Comparison of ENCODE assay signal across 16 cellular contexts in genomic region chr12:107221909-107222308, GRCh38.
DNase-seq lines count a peak whose midpoint lies in the region; ATAC-seq and TF ChIP-seq lines count a peak whose summit lies in the region.
"Had no signal": no experiment of that assay in that cellular context is flagged by ENCODE, and none has a peak within 500 bp of the region (broad histone marks: within the 10 kb centered on the region; RNA-seq: fewer than 3 reads in every experiment).

No MANE protein-coding gene starts in this region.

- no peak for TF ChIP-seq POLR2A in GM18505 (IDR thresholded peaks at IDR 0.05; ENCODE audit: borderline replicate concordance, extremely low read depth, insufficient read depth, insufficient read length)

- H3K4me1 ChIP-seq in BE2C = no peaks in the 10 kb centered on the region
- H3K4me1 ChIP-seq: BLaER1 treated with 17β-estradiol and CSF1 and Interleukin-3, amounts not matched to agents 10 nM and 100 nM; HAP-1 had no signal

- no peaks in the 10 kb centered on the region for H3K36me3 Mint-ChIP-seq in activated CD8-positive, alpha-beta T cell treated with anti-CD3 and anti-CD28 coated beads for 36 hours (ENCODE audit: low read depth)
- no peaks in the 10 kb centered on the region for H3K36me3 Mint-ChIP-seq in activated CD8-positive, alpha-beta T cell treated with anti-CD3 and anti-CD28 coated beads, Interleukin-2, amount 10 ng/mL, durations not matched to agents 7 days and 5 days (ENCODE audit: low read depth)
- H3K36me3 Mint-ChIP-seq in activated naive CD8-positive, alpha-beta T cell treated with anti-CD3 and anti-CD28 coated beads, Interleukin-2, amount 50 U/mL, for 24 hours (ENCODE audit: low read depth) = no peaks in the 10 kb centered on the region
- H3K36me3 Mint-ChIP-seq in activated naive CD8-positive, alpha-beta T cell treated with anti-CD3 and anti-CD28 coated beads for 36 hours = no peaks in the 10 kb centered on the region
- H3K36me3 Mint-ChIP-seq in stimulated activated effector memory CD8-positive, alpha-beta T cell treated with anti-CD3 and anti-CD28 coated beads, Interleukin-12 subunit alpha, Interleukin-12 subunit beta, amount 100 ng/mL, for 72 hours = no peaks in the 10 kb centered on the region
- H3K36me3 Mint-ChIP-seq: CD8-positive, alpha-beta T cell had no signal

- no peaks in the 10 kb centered on the region for H3K9me3 ChIP-seq in BE2C
- H3K9me3 ChIP-seq: HAP-1 had no signal

- CTCF ChIA-PET in activated CD8-positive, alpha-beta T cell treated with anti-CD3 and anti-CD28 coated beads for 36 hours (lab: Charles Lee) = no interaction called here
- CTCF ChIA-PET in activated CD8-positive, alpha-beta T cell treated with anti-CD3 and anti-CD28 coated beads, Interleukin-2, amount 10 ng/mL, durations not matched to agents 7 days and 5 days (lab: Charles Lee) = interaction anchor here (1.8 kb wide), 1 partner anchor 83 kb away, joined by 5 read pairs; no protein-coding TSS in a partner anchor

- no peaks in the 10 kb centered on the region for H3K36me3 ChIP-seq in BE2C
- H3K36me3 ChIP-seq: BLaER1 treated with 17β-estradiol and CSF1 and Interleukin-3, amounts not matched to agents 10 nM and 100 nM; HAP-1 had no signal

- DNase-seq in activated CD8-positive, alpha-beta T cell treated with anti-CD3 and anti-CD28 coated beads for 36 hours = no peak
- no peak for DNase-seq in activated CD8-positive, alpha-beta T cell treated with anti-CD3 and anti-CD28 coated beads, Interleukin-2, amount 10 ng/mL, durations not matched to agents 7 days and 5 days
- DNase-seq in activated naive CD8-positive, alpha-beta T cell treated with anti-CD3 and anti-CD28 coated beads, Interleukin-2, amount 50 U/mL, for 24 hours = no peak
- no peak for DNase-seq in activated naive CD8-positive, alpha-beta T cell treated with anti-CD3 and anti-CD28 coated beads for 36 hours
- DNase-seq in stimulated activated effector memory CD8-positive, alpha-beta T cell treated with anti-CD3 and anti-CD28 coated beads, Interleukin-12 subunit alpha, Interleukin-12 subunit beta, amount 100 ng/mL, for 72 hours (ENCODE audit: low spot score in 2 of 2) = no peak
- no peak for DNase-seq in BE2C
- DNase-seq: 8988T; Calu3; CD8-positive, alpha-beta T cell; DMS79 treated with DMSO at 0.1 percent for 48 hours; GM23248 had no signal

- POLR2A ChIA-PET in activated CD8-positive, alpha-beta T cell treated with anti-CD3 and anti-CD28 coated beads for 36 hours (lab: Charles Lee) = interaction anchor here (0.9 kb wide), 1 partner anchor 13 kb away, joined by 3 read pairs; no protein-coding TSS in a partner anchor
- POLR2A ChIA-PET in activated CD8-positive, alpha-beta T cell treated with anti-CD3 and anti-CD28 coated beads, Interleukin-2, amount 10 ng/mL, durations not matched to agents 7 days and 5 days (lab: Charles Lee) = no interaction called here

- intact Hi-C loops in activated CD8-positive, alpha-beta T cell treated with anti-CD3 and anti-CD28 coated beads for 36 hours (cut with micrococcal nuclease) = no loop called here

- H3K9me3 Mint-ChIP-seq in activated CD8-positive, alpha-beta T cell treated with anti-CD3 and anti-CD28 coated beads for 36 hours = no peaks in the 10 kb centered on the region
- no peaks in the 10 kb centered on the region for H3K9me3 Mint-ChIP-seq in activated CD8-positive, alpha-beta T cell treated with anti-CD3 and anti-CD28 coated beads, Interleukin-2, amount 10 ng/mL, durations not matched to agents 7 days and 5 days (ENCODE audit: insufficient read depth)
- no peaks in the 10 kb centered on the region for H3K9me3 Mint-ChIP-seq in activated naive CD8-positive, alpha-beta T cell treated with anti-CD3 and anti-CD28 coated beads, Interleukin-2, amount 50 U/mL, for 24 hours
- H3K9me3 Mint-ChIP-seq in activated naive CD8-positive, alpha-beta T cell treated with anti-CD3 and anti-CD28 coated beads for 36 hours = peaks cover 1% of the 10 kb centered on the region
- no peaks in the 10 kb centered on the region for H3K9me3 Mint-ChIP-seq in stimulated activated effector memory CD8-positive, alpha-beta T cell treated with anti-CD3 and anti-CD28 coated beads, Interleukin-12 subunit alpha, Interleukin-12 subunit beta, amount 100 ng/mL, for 72 hours
- H3K9me3 Mint-ChIP-seq: CD8-positive, alpha-beta T cell had no signal

- TF ChIP-seq CTCF in activated CD8-positive, alpha-beta T cell treated with anti-CD3 and anti-CD28 coated beads for 36 hours (IDR thresholded peaks at IDR 0.05) = no peak
- no peak for TF ChIP-seq CTCF in BE2C (IDR thresholded peaks at IDR 0.05; ENCODE audit: low read depth, low read length)

- peaks cover 4% of the 10 kb centered on the region for H3K4me1 Mint-ChIP-seq in activated CD8-positive, alpha-beta T cell treated with anti-CD3 and anti-CD28 coated beads for 36 hours (ENCODE audit: low read depth)
- H3K4me1 Mint-ChIP-seq in activated CD8-positive, alpha-beta T cell treated with anti-CD3 and anti-CD28 coated beads, Interleukin-2, amount 10 ng/mL, durations not matched to agents 7 days and 5 days (ENCODE audit: low read depth) = no peaks in the 10 kb centered on the region
- peaks cover 2% of the 10 kb centered on the region for H3K4me1 Mint-ChIP-seq in activated naive CD8-positive, alpha-beta T cell treated with anti-CD3 and anti-CD28 coated beads, Interleukin-2, amount 50 U/mL, for 24 hours
- H3K4me1 Mint-ChIP-seq in activated naive CD8-positive, alpha-beta T cell treated with anti-CD3 and anti-CD28 coated beads for 36 hours = peaks cover 3% of the 10 kb centered on the region
- H3K4me1 Mint-ChIP-seq in stimulated activated effector memory CD8-positive, alpha-beta T cell treated with anti-CD3 and anti-CD28 coated beads, Interleukin-12 subunit alpha, Interleukin-12 subunit beta, amount 100 ng/mL, for 72 hours = no peaks in the 10 kb centered on the region

- H3K27me3 Mint-ChIP-seq in activated CD8-positive, alpha-beta T cell treated with anti-CD3 and anti-CD28 coated beads for 36 hours = peaks cover 11% of the 10 kb centered on the region
- peaks cover 20% of the 10 kb centered on the region for H3K27me3 Mint-ChIP-seq in activated CD8-positive, alpha-beta T cell treated with anti-CD3 and anti-CD28 coated beads, Interleukin-2, amount 10 ng/mL, durations not matched to agents 7 days and 5 days (ENCODE audit: low read depth)
- H3K27me3 Mint-ChIP-seq in activated naive CD8-positive, alpha-beta T cell treated with anti-CD3 and anti-CD28 coated beads, Interleukin-2, amount 50 U/mL, for 24 hours = peaks cover 20% of the 10 kb centered on the region
- H3K27me3 Mint-ChIP-seq in activated naive CD8-positive, alpha-beta T cell treated with anti-CD3 and anti-CD28 coated beads for 36 hours = peaks cover 12% of the 10 kb centered on the region

- H3K4me3 Mint-ChIP-seq in activated CD8-positive, alpha-beta T cell treated with anti-CD3 and anti-CD28 coated beads for 36 hours = no peak overlapping the region
- no peak overlapping the region for H3K4me3 Mint-ChIP-seq in activated CD8-positive, alpha-beta T cell treated with anti-CD3 and anti-CD28 coated beads, Interleukin-2, amount 10 ng/mL, durations not matched to agents 7 days and 5 days
- no peak overlapping the region for H3K4me3 Mint-ChIP-seq in activated naive CD8-positive, alpha-beta T cell treated with anti-CD3 and anti-CD28 coated beads, Interleukin-2, amount 50 U/mL, for 24 hours
- no peak overlapping the region for H3K4me3 Mint-ChIP-seq in activated naive CD8-positive, alpha-beta T cell treated with anti-CD3 and anti-CD28 coated beads for 36 hours
- no peak overlapping the region for H3K4me3 Mint-ChIP-seq in stimulated activated effector memory CD8-positive, alpha-beta T cell treated with anti-CD3 and anti-CD28 coated beads, Interleukin-12 subunit alpha, Interleukin-12 subunit beta, amount 100 ng/mL, for 72 hours
- H3K4me3 Mint-ChIP-seq: CD8-positive, alpha-beta T cell had no signal

- ATAC-seq in activated CD8-positive, alpha-beta T cell treated with anti-CD3 and anti-CD28 coated beads for 36 hours = peak; percentile 24
- ATAC-seq in activated CD8-positive, alpha-beta T cell treated with anti-CD3 and anti-CD28 coated beads, Interleukin-2, amount 10 ng/mL, durations not matched to agents 7 days and 5 days = no peak
- peak; percentile 46 for ATAC-seq in activated naive CD8-positive, alpha-beta T cell treated with anti-CD3 and anti-CD28 coated beads, Interleukin-2, amount 50 U/mL, for 24 hours
- ATAC-seq in stimulated activated effector memory CD8-positive, alpha-beta T cell treated with anti-CD3 and anti-CD28 coated beads, Interleukin-12 subunit alpha, Interleukin-12 subunit beta, amount 100 ng/mL, for 72 hours = peak; percentile 90
- ATAC-seq in GM18505 (IDR thresholded peaks at IDR 0.05; ENCODE audit: unreplicated experiment) = no peak
- ATAC-seq: CD8-positive, alpha-beta T cell; GM12878; HepG2 had no signal

- peaks cover 6% of the 10 kb centered on the region; the same call in 1 of the 2 replicates for H3K27me3 ChIP-seq in BE2C
- H3K27me3 ChIP-seq: BLaER1 treated with 17β-estradiol and CSF1 and Interleukin-3, amounts not matched to agents 10 nM and 100 nM had no signal

- H3K27ac Mint-ChIP-seq in activated CD8-positive, alpha-beta T cell treated with anti-CD3 and anti-CD28 coated beads for 36 hours = no peak overlapping the region
- H3K27ac Mint-ChIP-seq in activated CD8-positive, alpha-beta T cell treated with anti-CD3 and anti-CD28 coated beads, Interleukin-2, amount 10 ng/mL, durations not matched to agents 7 days and 5 days = no peak overlapping the region
- no peak overlapping the region for H3K27ac Mint-ChIP-seq in activated naive CD8-positive, alpha-beta T cell treated with anti-CD3 and anti-CD28 coated beads, Interleukin-2, amount 50 U/mL, for 24 hours
- H3K27ac Mint-ChIP-seq in activated naive CD8-positive, alpha-beta T cell treated with anti-CD3 and anti-CD28 coated beads for 36 hours = no peak overlapping the region
- no peak overlapping the region for H3K27ac Mint-ChIP-seq in stimulated activated effector memory CD8-positive, alpha-beta T cell treated with anti-CD3 and anti-CD28 coated beads, Interleukin-12 subunit alpha, Interleukin-12 subunit beta, amount 100 ng/mL, for 72 hours
- H3K27ac Mint-ChIP-seq: CD8-positive, alpha-beta T cell had no signal

- H3K4me3 ChIP-seq in BE2C (ENCODE audit: low read depth, low read length) = no peak overlapping the region
- H3K4me3 ChIP-seq: BLaER1 treated with 17β-estradiol and CSF1 and Interleukin-3, amounts not matched to agents 10 nM and 100 nM; GM12878; GM23248; HAP-1 had no signal

Comparison
In these comparisons a context has a peak if more than half of its experiments do, and no peak if none do; other contexts are left out.
1. ATAC-seq: peak in activated CD8-positive, alpha-beta T cell treated with anti-CD3 and anti-CD28 coated beads for 36 hours (single experiment), activated naive CD8-positive, alpha-beta T cell treated with anti-CD3 and anti-CD28 coated beads, Interleukin-2, amount 50 U/mL, for 24 hours (single experiment) and stimulated activated effector memory CD8-positive, alpha-beta T cell treated with anti-CD3 and anti-CD28 coated beads, Interleukin-12 subunit alpha, Interleukin-12 subunit beta, amount 100 ng/mL, for 72 hours (single experiment); none in activated CD8-positive, alpha-beta T cell treated with anti-CD3 and anti-CD28 coated beads, Interleukin-2, amount 10 ng/mL, durations not matched to agents 7 days and 5 days (single experiment) and GM18505 (single experiment).